In the genomic region with DNA sequence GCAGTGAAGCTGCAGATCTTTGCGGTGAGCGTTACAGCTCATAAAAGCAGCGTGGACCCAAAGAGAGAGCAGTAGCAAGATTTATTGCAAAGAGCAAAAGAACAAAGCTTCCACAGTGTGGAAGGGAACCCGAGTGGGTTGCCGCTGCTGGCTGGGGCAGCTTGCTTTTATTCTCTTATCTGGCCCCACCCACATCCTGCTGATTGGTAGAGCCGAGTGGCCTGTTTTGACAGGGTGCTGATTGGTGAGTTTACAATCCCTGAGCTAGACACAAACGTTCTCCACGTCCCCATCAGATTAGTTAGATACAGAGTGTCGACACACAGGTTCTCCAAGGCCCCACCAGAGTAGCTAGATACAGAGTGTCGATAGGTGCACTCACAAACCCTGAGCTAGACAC, we compare ENCODE assay signal across 6 cellular contexts. TPM values are rescaled to one million over a fixed set of nuclear protein-coding genes. Genes with fewer than 3 reads are reported as not detected.
A peak's percentile ranks its signal among the peaks of the same experiment; 100 is the strongest.
DNase-seq lines count a peak whose midpoint lies in the region; ATAC-seq and TF ChIP-seq lines count a peak whose summit lies in the region.
"Not testable (repeated sequence)": the region's sequence is repeated elsewhere in the genome, so short reads cannot be mapped to it uniquely, and the experiment has no call there.

No MANE protein-coding gene starts in this region.

- H3K9me3 Mint-ChIP-seq in activated T-helper 17 cell treated with anti-CD3 and anti-CD28 coated beads, Interleukin-2, amount 50 U/mL, for 72 hours; endodermal cell; neural progenitor cell: not testable (repeated sequence)

- TF ChIP-seq CTCF in endodermal cell (conservative IDR thresholded peaks at IDR 0.05); lower lobe of right lung (IDR thresholded peaks at IDR 0.05); neural progenitor cell (IDR thresholded peaks at IDR 0.05); testis (IDR thresholded peaks at IDR 0.05): not testable (repeated sequence)

- peak overlapping the region; percentile 98 for H3K27ac ChIP-seq in Karpas-422 (ENCODE audit: low read length)
- not testable (repeated sequence) for H3K27ac ChIP-seq in endodermal cell (ENCODE audit: low read depth, low read length); lower lobe of right lung; neural progenitor cell; testis

- not testable (repeated sequence) for H3K4me3 Mint-ChIP-seq in activated T-helper 17 cell treated with anti-CD3 and anti-CD28 coated beads, Interleukin-2, amount 50 U/mL, for 72 hours; endodermal cell; neural progenitor cell

- peak overlapping the region; percentile 65 for H3K4me2 ChIP-seq in Karpas-422 (ENCODE audit: low read depth, low read length, poor library complexity, severe bottlenecking)
- H3K4me2 ChIP-seq in neural progenitor cell = not testable (repeated sequence)

- not testable (repeated sequence) for H3K4me3 ChIP-seq in Karpas-422 (ENCODE audit: low read length); endodermal cell (ENCODE audit: low read length); lower lobe of right lung; neural progenitor cell
- peak overlapping the region; percentile 1 to 21 for H3K4me3 ChIP-seq in testis

- H3K36me3 Mint-ChIP-seq in activated T-helper 17 cell treated with anti-CD3 and anti-CD28 coated beads, Interleukin-2, amount 50 U/mL, for 72 hours (ENCODE audit: low read depth); endodermal cell (ENCODE audit: low read depth); neural progenitor cell: not testable (repeated sequence)

- DNase-seq in Karpas-422 (peak; percentile 49), lower lobe of right lung (peak; percentile 13), testis (peak; percentile 48)
- DNase-seq in endodermal cell; neural progenitor cell (ENCODE audit: low spot score): not testable (repeated sequence)

- H3K4me1 Mint-ChIP-seq in activated T-helper 17 cell treated with anti-CD3 and anti-CD28 coated beads, Interleukin-2, amount 50 U/mL, for 72 hours; endodermal cell; neural progenitor cell: not testable (repeated sequence)

- not testable (repeated sequence) for H3K79me2 ChIP-seq in Karpas-422 (ENCODE audit: low read length); neural progenitor cell (ENCODE audit: low read depth)

- H3K9me3 ChIP-seq in Karpas-422 (ENCODE audit: low read length); endodermal cell (ENCODE audit: control insufficient read depth, low read length); lower lobe of right lung; neural progenitor cell (ENCODE audit: low read depth); testis: not testable (repeated sequence)

- WGBS in endodermal cell (ENCODE audit: insufficient coverage in 1 of 2, insufficient read length in 1 of 2), 2 experiments = 91 to 97% methylated on average over 7 to 10 of the region's 10 CpGs
- 37 to 54% methylated on average over 8 to 10 of the region's 10 CpGs for WGBS in testis, 2 donors

- H3K9me2 ChIP-seq in Karpas-422 (replicated peaks; ENCODE audit: insufficient read depth, low read length) = not testable (repeated sequence)

- H2AFZ ChIP-seq in Karpas-422 (ENCODE audit: low read length); neural progenitor cell (replicated peaks): not testable (repeated sequence)

- intact Hi-C loops in lower lobe of right lung (cut with DNase I); testis (cut with DNase I; ENCODE audit: low total_unique reads): not testable (repeated sequence)

- H3F3A ChIP-seq in neural progenitor cell (ENCODE audit: low read depth) = not testable (repeated sequence)

- not testable (repeated sequence) for H4K20me1 ChIP-seq in Karpas-422 (ENCODE audit: insufficient read depth, low read depth, low read length); neural progenitor cell (ENCODE audit: low read depth)

- not testable (repeated sequence) for H3K27me3 Mint-ChIP-seq in activated T-helper 17 cell treated with anti-CD3 and anti-CD28 coated beads, Interleukin-2, amount 50 U/mL, for 72 hours; endodermal cell (ENCODE audit: insufficient read depth); neural progenitor cell (ENCODE audit: insufficient read depth, low read depth)

- not testable (repeated sequence) for ATAC-seq in activated T-helper 17 cell treated with anti-CD3 and anti-CD28 coated beads, Interleukin-2, amount 50 U/mL, for 72 hours (replicated peaks); lower lobe of right lung

- not testable (repeated sequence) for H3K27me3 ChIP-seq in Karpas-422 (ENCODE audit: low read length); endodermal cell (ENCODE audit: control insufficient read depth, insufficient read depth, low read length, poor library complexity, severe bottlenecking); lower lobe of right lung (ENCODE audit: low read depth); neural progenitor cell; testis

- not testable (repeated sequence) for H3K36me3 ChIP-seq in Karpas-422 (ENCODE audit: insufficient read depth, low read length); endodermal cell (ENCODE audit: control insufficient read depth, insufficient read depth, low read length); lower lobe of right lung; neural progenitor cell; testis (ENCODE audit: low read depth, missing control alignments)

- H3K27ac Mint-ChIP-seq in activated T-helper 17 cell treated with anti-CD3 and anti-CD28 coated beads, Interleukin-2, amount 50 U/mL, for 72 hours = peak overlapping the region; percentile 29
- H3K27ac Mint-ChIP-seq in endodermal cell (peak overlapping the region; percentile 55), neural progenitor cell (peak overlapping the region; percentile 88)

- H3K9ac ChIP-seq in Karpas-422 (ENCODE audit: low read length) = peak overlapping the region; percentile 77
- H3K9ac ChIP-seq in endodermal cell (ENCODE audit: extremely low read depth, low read length, poor library complexity, severe bottlenecking); neural progenitor cell: not testable (repeated sequence)

- H3K4me1 ChIP-seq in Karpas-422 (ENCODE audit: low read length) = peaks cover 78% of the 10 kb centered on the region
- H3K4me1 ChIP-seq in endodermal cell (ENCODE audit: control insufficient read depth, insufficient read depth, low read length); lower lobe of right lung; neural progenitor cell: not testable (repeated sequence)
- peaks cover 12% of the 10 kb centered on the region for H3K4me1 ChIP-seq in testis

- not testable (repeated sequence) for TF ChIP-seq POLR2A in testis (IDR thresholded peaks at IDR 0.05)

RNA-seq across cellular contexts. Expression of gene IGSF9B, which starts 45.6 kb away (rescaled TPM):
- total RNA-seq in Karpas-422 (2014; rRNA removed; shearing (Covaris generic); ENCODE audit: low replicate concordance) = 3.5 and 5.6 TPM in 2 replicates
- 100 to 1,000 TPM in 1 of 2 donors, 10 to 100 TPM in 1; 25.4 to 279 TPM for total RNA-seq in activated T-helper 17 cell treated with anti-CD3 and anti-CD28 coated beads, Interleukin-2, amount 50 U/mL, for 72 hours
- total RNA-seq in endodermal cell = 10 to 100 TPM; 14.1 to 23.0 TPM
- polyA plus RNA-seq in endodermal cell (2013, experiment 1 of 2) = 11.0 TPM
- 11.9 TPM for polyA plus RNA-seq in endodermal cell (2013, experiment 2 of 2)
- 5.5 TPM for total RNA-seq in lower lobe of right lung
- total RNA-seq in neural progenitor cell (ENCODE audit: low replicate concordance) = 1.3 and 5.4 TPM in 2 replicates
- 100 to 1,000 TPM in 1 of 2 donors, 10 to 100 TPM in 1; 71.9 to 119 TPM for total RNA-seq in testis
- 16.8 TPM for polyA plus RNA-seq in testis (ENCODE audit: insufficient read depth, low read depth, low replicate concordance)

Comparison
In these comparisons a context has a peak if more than half of its experiments do, and no peak if none do; other contexts are left out.
1. H3K27ac Mint-ChIP-seq: peak in every context shown above with its lines; median percentile 88 in neural progenitor cell; 55 in endodermal cell; 29 in activated T-helper 17 cell treated with anti-CD3 and anti-CD28 coated beads, Interleukin-2, amount 50 U/mL, for 72 hours.